14 cellular contexts compared by ENCODE assay signal in the genomic region with DNA sequence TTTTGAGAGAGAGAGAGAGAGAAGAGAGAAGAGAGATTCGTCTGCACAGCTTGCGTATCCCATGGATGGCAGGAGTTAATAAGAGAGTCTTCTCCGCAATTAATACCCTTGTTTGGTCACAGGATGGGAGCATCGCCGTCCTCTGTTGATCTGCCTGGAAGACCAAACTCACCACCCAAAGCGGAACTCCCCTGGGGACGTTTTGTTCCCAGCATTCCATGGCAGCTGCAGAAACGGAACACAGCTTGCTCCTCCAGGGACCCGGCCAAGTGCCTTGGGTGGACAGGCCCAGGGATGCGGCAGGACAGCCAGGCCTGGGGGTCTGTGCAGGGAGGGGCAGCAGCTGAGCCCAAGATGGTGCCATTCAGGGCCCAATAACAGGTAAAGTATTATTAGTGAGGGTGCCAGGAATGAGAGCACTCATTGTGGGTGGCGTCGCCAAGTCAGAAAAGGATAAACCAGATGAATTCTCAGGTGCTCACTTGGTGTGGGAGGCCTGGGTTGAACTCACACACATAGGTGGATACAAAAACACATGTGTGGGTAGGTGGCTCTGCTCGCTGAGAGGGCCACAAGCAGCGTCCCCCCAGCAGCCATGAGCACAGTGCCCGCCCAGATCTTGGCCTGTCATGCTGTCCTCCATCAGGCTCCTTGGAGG.
DNase-seq lines count a peak whose midpoint lies in the region; TF ChIP-seq lines count a peak whose summit lies in the region.
"Had no signal": no experiment of that assay in that cellular context is flagged by ENCODE, and none has a peak within 500 bp of the region (broad histone marks: within the 10 kb centered on the region; RNA-seq: fewer than 3 reads in every experiment).

No MANE protein-coding gene starts in this region.

- no peak overlapping the region for H2AFZ ChIP-seq in osteoblast (ENCODE audit: low read length)

- H3K9me3 ChIP-seq in HEK293 (ENCODE audit: control insufficient read depth, insufficient read depth, low read depth, low read length) (no peaks in the 10 kb centered on the region), SJCRH30 (replicated peaks) (no peaks in the 10 kb centered on the region; the same call in 1 of the 2 replicates), left ventricle myocardium inferior (replicated peaks) (no peaks in the 10 kb centered on the region), osteoblast (ENCODE audit: low read depth, low read length) (no peaks in the 10 kb centered on the region)
- H3K9me3 ChIP-seq: SK-N-SH had no signal

- POLR2A ChIA-PET in HEK293 (lab: Yijun Ruan, JAX): interaction anchor here (0.6 kb wide), 1 partner anchor 535 kb away, joined by 3 read pairs; no protein-coding TSS in a partner anchor

- CTCF ChIA-PET in HEK293 (lab: Yijun Ruan, JAX): no interaction called here

- H3K27ac ChIP-seq in HEK293 (ENCODE audit: extremely low read depth, low read depth, low read length): no peak overlapping the region
- peak overlapping the region; percentile 93 for H3K27ac ChIP-seq in SJCRH30
- H3K27ac ChIP-seq in left ventricle myocardium inferior (replicated peaks): peak overlapping the region; percentile 66
- no peak overlapping the region for H3K27ac ChIP-seq in osteoblast (ENCODE audit: low read depth, low read length)
- H3K27ac ChIP-seq: HL-60 had no signal

- H3K4me3 ChIP-seq in HEK293 (ENCODE audit: low read depth, low read length) (no peak overlapping the region), SJCRH30 (peak overlapping the region; percentile 33), left ventricle myocardium inferior (no peak overlapping the region), osteoblast (ENCODE audit: insufficient read depth, low read length) (no peak overlapping the region)

- no peak overlapping the region for H3K27ac Mint-ChIP-seq in HFFc6

- H3K27me3 ChIP-seq in SJCRH30 (no peaks in the 10 kb centered on the region), left ventricle myocardium inferior (ENCODE audit: low read depth) (peaks cover 14% of the 10 kb centered on the region), osteoblast (ENCODE audit: insufficient read depth, low read length) (peaks cover 18% of the 10 kb centered on the region)

- no peak overlapping the region for H3K4me2 ChIP-seq in osteoblast (ENCODE audit: insufficient read depth, low read length)
- H3K4me2 ChIP-seq: SK-N-SH had no signal

- DNase-seq in SJCRH30: peak; percentile 93 to 96
- DNase-seq in left ventricle myocardium inferior: peak; percentile 52
- peak; percentile 46 for DNase-seq in osteoblast (ENCODE audit: insufficient read length, low spot score, missing footprints)
- DNase-seq in HFFc6: no peak
- DNase-seq in occipital lobe (lab: John Stamatoyannopoulos, UW): no peak
- no peak for DNase-seq in NCI-H146 treated with DMSO at 0.1 percent for 48 hours (lab: John Stamatoyannopoulos, UW; ENCODE audit: unreplicated experiment)
- DNase-seq: CD4-positive, alpha-beta memory T cell; Kasumi-1; MM.1S; NCI-H446 had no signal

- H3K4me3 Mint-ChIP-seq in HFFc6: no peak overlapping the region
- H3K4me3 Mint-ChIP-seq: CD4-positive, alpha-beta memory T cell; IgD-negative memory B cell had no signal

- TF ChIP-seq CTCF in HEK293 (tag by site-specific recombination; IDR thresholded peaks at IDR 0.05) (no peak), left ventricle myocardium inferior (IDR thresholded peaks at IDR 0.05; ENCODE audit: borderline replicate concordance) (no peak), osteoblast (IDR thresholded peaks at IDR 0.05; ENCODE audit: extremely low read depth, low read depth, low read length) (no peak), HFFc6 (IDR thresholded peaks at IDR 0.05) (no peak)

- no peaks in the 10 kb centered on the region for H4K20me1 ChIP-seq in osteoblast (ENCODE audit: insufficient read depth, low read length)

- no peaks in the 10 kb centered on the region for H3K4me1 Mint-ChIP-seq in HFFc6 (ENCODE audit: low read depth)

- intact Hi-C loops in left ventricle myocardium inferior (cut with micrococcal nuclease): no loop called here

- peaks cover 1% of the 10 kb centered on the region; the same call in 1 of the 2 replicates for H3K9me3 Mint-ChIP-seq in HFFc6
- H3K9me3 Mint-ChIP-seq: CD4-positive, alpha-beta memory T cell had no signal

- peaks cover 30% of the 10 kb centered on the region for H3K27me3 Mint-ChIP-seq in HFFc6 (ENCODE audit: insufficient read depth)

- no peaks in the 10 kb centered on the region for H3K79me2 ChIP-seq in osteoblast (ENCODE audit: insufficient read depth, low read length)

- no peaks in the 10 kb centered on the region for H3K36me3 Mint-ChIP-seq in HFFc6 (ENCODE audit: low read depth)
- H3K36me3 Mint-ChIP-seq: CD4-positive, alpha-beta memory T cell; IgD-negative memory B cell had no signal

- H3K36me3 ChIP-seq in HEK293 (ENCODE audit: control insufficient read depth in 2 of 2, insufficient read depth in 1 of 2, low read length in 2 of 2): no peaks in the 10 kb centered on the region
- H3K36me3 ChIP-seq in SJCRH30: no peaks in the 10 kb centered on the region
- H3K36me3 ChIP-seq in left ventricle myocardium inferior: no peaks in the 10 kb centered on the region
- no peaks in the 10 kb centered on the region for H3K36me3 ChIP-seq in osteoblast (ENCODE audit: insufficient read depth, low read length)

- H3K4me1 ChIP-seq in HEK293 (ENCODE audit: control insufficient read depth, insufficient read depth, low read length) (no peaks in the 10 kb centered on the region), SJCRH30 (peaks cover 55% of the 10 kb centered on the region), left ventricle myocardium inferior (peaks cover 20% of the 10 kb centered on the region), osteoblast (ENCODE audit: insufficient read depth, low read length) (peaks cover 4% of the 10 kb centered on the region)

TF ChIP-seq in HEK293, 187 proteins besides CTCF, POLR2A, EP300 and RAD21:
- TF ChIP-seq TRIM28 (IDR thresholded peaks at IDR 0.05; ENCODE audit: borderline replicate concordance, low read length) (no peak), MEIS1 (CRISPR knock-in tag; IDR thresholded peaks at IDR 0.05; ENCODE audit: borderline replicate concordance) (no peak), ZNF596 (tag by site-specific recombination; IDR thresholded peaks at IDR 0.05) (0 out of 2 replicates have a peak, but pooled peaks have one; percentile 27)

Comparison
In these comparisons a context has a peak if more than half of its experiments do, and no peak if none do; other contexts are left out.
1. H3K27ac ChIP-seq: peak in SJCRH30 (single experiment) and left ventricle myocardium inferior (single experiment); none in HEK293 (single experiment) and osteoblast (single experiment).
2. DNase-seq: peak in SJCRH30 (2 of 2), left ventricle myocardium inferior (single experiment) and osteoblast (single experiment); none in HFFc6 (single experiment), occipital lobe (single experiment) and NCI-H146 treated with DMSO at 0.1 percent for 48 hours (single experiment).